In genomic region chr2:108983610-108984009, GRCh38 we compare ENCODE assay signal across 1 cellular context.
TF ChIP-seq lines count a peak whose summit lies in the region.

No MANE protein-coding gene starts in this region.

TF ChIP-seq in HepG2, 621 proteins besides CTCF, POLR2A, EP300 and RAD21:
- TF ChIP-seq RXRA (CRISPR knock-in tag; IDR thresholded peaks at IDR 0.05) (no peak), RBM39 (IDR thresholded peaks at IDR 0.05; ENCODE audit: low read depth, low read length, poor library complexity, severe bottlenecking) (no peak), ATF7-NPFF (CRISPR knock-in tag; IDR thresholded peaks at IDR 0.05; ENCODE audit: low read depth) (no peak), ELF1 (CRISPR knock-in tag; IDR thresholded peaks at IDR 0.05) (no peak), ZNF709 (CRISPR knock-in tag; IDR thresholded peaks at IDR 0.05) (no peak), ZNF558 (CRISPR knock-in tag; IDR thresholded peaks at IDR 0.05; ENCODE audit: borderline replicate concordance) (no peak), PTBP1 (IDR thresholded peaks at IDR 0.05; ENCODE audit: low read depth, low read length, poor library complexity, severe bottlenecking) (no peak), ZNF788 (CRISPR knock-in tag; IDR thresholded peaks at IDR 0.05; ENCODE audit: borderline replicate concordance) (no peak), NBN (conservative IDR thresholded peaks at IDR 0.05) (no peak), MBNL3 (CRISPR knock-in tag; conservative IDR thresholded peaks at IDR 0.05) (no peak), HDAC6 (IDR thresholded peaks at IDR 0.05; ENCODE audit: low read depth, low read length) (no peak), RNF219 (CRISPR knock-in tag; IDR thresholded peaks at IDR 0.05) (no peak), ZNF883 (CRISPR knock-in tag; IDR thresholded peaks at IDR 0.05; ENCODE audit: not compliant biosample characterization) (no peak), ZNF512B (CRISPR knock-in tag; IDR thresholded peaks at IDR 0.05; ENCODE audit: borderline replicate concordance) (no peak), SMAD9 (CRISPR knock-in tag; IDR thresholded peaks at IDR 0.05) (no peak), ZSCAN21 (CRISPR knock-in tag; IDR thresholded peaks at IDR 0.05; ENCODE audit: borderline replicate concordance) (no peak), MIER3 (CRISPR knock-in tag; IDR thresholded peaks at IDR 0.05; ENCODE audit: borderline replicate concordance) (no peak), ZBTB26 (CRISPR knock-in tag; IDR thresholded peaks at IDR 0.05; ENCODE audit: borderline replicate concordance) (no peak), ATF1 (CRISPR knock-in tag; IDR thresholded peaks at IDR 0.05) (no peak)
- TF ChIP-seq, protein P1, sequence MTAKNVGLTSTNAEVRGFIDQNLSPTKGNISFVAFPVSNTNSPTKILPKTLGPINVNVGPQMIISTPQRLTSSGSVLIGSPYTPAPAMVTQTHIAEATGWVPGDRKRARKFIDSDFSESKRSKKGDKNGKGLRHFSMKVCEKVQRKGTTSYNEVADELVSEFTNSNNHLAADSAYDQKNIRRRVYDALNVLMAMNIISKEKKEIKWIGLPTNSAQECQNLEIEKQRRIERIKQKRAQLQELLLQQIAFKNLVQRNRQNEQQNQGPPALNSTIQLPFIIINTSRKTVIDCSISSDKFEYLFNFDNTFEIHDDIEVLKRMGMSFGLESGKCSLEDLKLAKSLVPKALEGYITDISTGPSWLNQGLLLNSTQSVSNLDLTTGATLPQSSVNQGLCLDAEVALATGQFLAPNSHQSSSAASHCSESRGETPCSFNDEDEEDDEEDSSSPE (CRISPR knock-in tag; IDR thresholded peaks at IDR 0.05), result no peak
